Comparison of ENCODE assay signal across 16 cellular contexts in the genomic region with DNA sequence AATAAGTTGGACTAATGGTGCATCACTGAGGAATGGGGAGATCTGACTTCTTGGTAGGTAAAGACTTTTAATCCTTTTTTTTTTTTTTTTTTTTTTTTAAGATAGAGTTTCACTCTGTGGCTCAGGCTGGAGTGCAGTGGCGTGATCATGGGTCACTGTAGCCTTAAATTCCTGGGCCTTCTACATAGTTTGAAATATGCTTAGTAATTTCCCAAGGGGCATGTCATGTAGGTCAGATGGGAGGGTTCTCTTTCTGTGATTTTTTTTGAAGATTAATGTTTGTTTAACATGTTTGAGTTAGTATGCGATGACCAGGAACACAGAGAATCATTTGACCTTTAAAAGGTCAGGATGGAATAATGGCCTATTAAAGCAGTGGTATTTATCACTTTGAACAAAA.
"Had no signal": no experiment of that assay in that cellular context is flagged by ENCODE, and none has a peak within 500 bp of the region (broad histone marks: within the 10 kb centered on the region; RNA-seq: fewer than 3 reads in every experiment).

No MANE protein-coding gene starts in this region.

- H3K27me3 ChIP-seq: adrenal gland, hepatocyte, transverse colon had no signal

- H3K36me3 ChIP-seq: adrenal gland, transverse colon had no signal

- H3K4me3 Mint-ChIP-seq: naive B cell, T-cell had no signal

- H3K4me3 ChIP-seq: adrenal gland, coronary artery, hepatocyte, transverse colon had no signal

- H3K36me3 Mint-ChIP-seq: T-cell had no signal

- H3K27me3 Mint-ChIP-seq: naive B cell, T-cell had no signal

- H3K4me1 ChIP-seq: transverse colon had no signal

- ATAC-seq: T-cell had no signal

- DNase-seq: activated CD4-positive, alpha-beta T cell treated with anti-CD3 and anti-CD28 coated beads, Interleukin-2, amount 50 U/mL, for 4 hours; activated CD4-positive, CD25-positive, alpha-beta regulatory T cell treated with anti-CD3 and anti-CD28 coated beads, Interleukin-2, amount 50 U/mL, for 72 hours; activated naive CD4-positive, alpha-beta T cell treated with anti-CD3 and anti-CD28 coated beads, Interleukin-2, amount 50 U/mL, for 16 hours; adrenal gland; islet precursor cell; naive B cell; posterior cingulate gyrus; retina; stimulated activated CD4-positive, alpha-beta T cell treated with anti-CD3 and anti-CD28 coated beads, Interleukin-15, amount 100 ng/mL, for 24 hours; stimulated activated CD4-positive, alpha-beta T cell treated with anti-CD3 and anti-CD28 coated beads, Interleukin-4, amount 100 ng/mL, for 1 hour; stimulated activated naive CD4-positive, alpha-beta T cell; T-cell; transverse colon had no signal

- H3K27ac Mint-ChIP-seq: activated T-helper 2 cell treated with anti-CD3 and anti-CD28 coated beads, Interferon-gamma antibody, Interleukin-2, Interleukin-4, amounts not matched to agents 10 μg/mL and 5 μg/mL and 100 μg/mL, durations not matched to agents 14 hours and 24 hours and 36 hours; T-cell had no signal

- H3K27ac ChIP-seq: coronary artery, hepatocyte, transverse colon had no signal

- H3K9me3 Mint-ChIP-seq: activated T-helper 2 cell treated with anti-CD3 and anti-CD28 coated beads, Interferon-gamma antibody, Interleukin-2, Interleukin-4, amounts not matched to agents 10 μg/mL and 5 μg/mL and 100 μg/mL, durations not matched to agents 14 hours and 24 hours and 36 hours; T-cell had no signal

- H3K9me3 ChIP-seq: adrenal gland, transverse colon had no signal
